ENCODE assay signal across 16 cellular contexts in genomic region chr18:69250305-69251151, GRCh38.
DNase-seq lines count a peak whose midpoint lies in the region; ATAC-seq and TF ChIP-seq lines count a peak whose summit lies in the region.
"Had no signal": no experiment of that assay in that cellular context is flagged by ENCODE, and none has a peak within 500 bp of the region (broad histone marks: within the 10 kb centered on the region; RNA-seq: fewer than 3 reads in every experiment).

No MANE protein-coding gene starts in this region.

- H3K4me2 ChIP-seq in MM.1S (ENCODE audit: low read depth, low read length) = peak overlapping the region; percentile 0; the same call in 1 of the 2 replicates

- H3K27ac ChIP-seq in MM.1S (ENCODE audit: low read length) = no peak overlapping the region
- H3K27ac ChIP-seq: neutrophil, skin epidermis had no signal

- H2AFZ ChIP-seq in MM.1S (ENCODE audit: low read length) = 0 out of 2 replicates have a peak overlapping the region, but pooled peaks have one; percentile 15

- H3K36me3 Mint-ChIP-seq in naive thymus-derived CD8-positive, alpha-beta T cell = no peaks in the 10 kb centered on the region
- H3K36me3 Mint-ChIP-seq: activated naive CD8-positive, alpha-beta T cell had no signal

- H3K79me2 ChIP-seq in MM.1S (ENCODE audit: low read length) = no peaks in the 10 kb centered on the region

- H3K27me3 Mint-ChIP-seq in naive thymus-derived CD8-positive, alpha-beta T cell = no peaks in the 10 kb centered on the region
- H3K27me3 Mint-ChIP-seq: activated naive CD8-positive, alpha-beta T cell; stimulated activated naive CD8-positive, alpha-beta T cell treated with anti-CD3 and anti-CD28 coated beads, Interleukin-15, amount 100 ng/mL, for 72 hours had no signal

- no peaks in the 10 kb centered on the region for H3K9me3 ChIP-seq in MM.1S (replicated peaks; ENCODE audit: insufficient read depth, low read length)
- H3K9me3 ChIP-seq in MG63 = no peaks in the 10 kb centered on the region
- H3K9me3 ChIP-seq: neutrophil had no signal

- H3K4me1 Mint-ChIP-seq in naive thymus-derived CD8-positive, alpha-beta T cell = no peaks in the 10 kb centered on the region
- H3K4me1 Mint-ChIP-seq: stimulated activated naive CD8-positive, alpha-beta T cell treated with anti-CD3 and anti-CD28 coated beads, Interleukin-15, amount 100 ng/mL, for 72 hours had no signal

- no peaks in the 10 kb centered on the region for H3K9me2 ChIP-seq in MM.1S (replicated peaks; ENCODE audit: insufficient read depth, low read length)

- no peaks in the 10 kb centered on the region for H3F3A ChIP-seq in MM.1S (ENCODE audit: insufficient read depth, low read length)

- no peak for TF ChIP-seq CTCF in MM.1S (IDR thresholded peaks at IDR 0.05; ENCODE audit: low read length)

- ATAC-seq in naive thymus-derived CD8-positive, alpha-beta T cell = no peak
- ATAC-seq: esophagus mucosa; Panc1; stimulated activated naive CD8-positive, alpha-beta T cell treated with anti-CD3 and anti-CD28 coated beads, Interleukin-15, amount 100 ng/mL, for 72 hours had no signal

- H3K9me3 Mint-ChIP-seq in naive thymus-derived CD8-positive, alpha-beta T cell = peaks cover 0 to 10% (median 0%) of the 10 kb centered on the region in 9 donors
- H3K9me3 Mint-ChIP-seq: stimulated activated naive CD8-positive, alpha-beta T cell treated with anti-CD3 and anti-CD28 coated beads, Interleukin-15, amount 100 ng/mL, for 72 hours; T-helper 1 cell treated with Interleukin-12 subunit alpha and Interleukin-12 subunit beta and Interleukin-4 antibody, amounts not matched to agents 30 μg/mL and 1 μg/mL, for 36 hours had no signal

- H3K4me3 ChIP-seq in MM.1S (ENCODE audit: low read length) (no peak overlapping the region), MG63 (no peak overlapping the region)
- H3K4me3 ChIP-seq: skin epidermis had no signal

- POLR2A ChIA-PET in naive thymus-derived CD8-positive, alpha-beta T cell (lab: Charles Lee) = no interaction called here

- H3K36me3 ChIP-seq in MM.1S (replicated peaks; ENCODE audit: insufficient read depth, low read length) = no peaks in the 10 kb centered on the region
- H3K36me3 ChIP-seq in MG63 = no peaks in the 10 kb centered on the region
- H3K36me3 ChIP-seq: neutrophil had no signal

- H3K4me3 Mint-ChIP-seq in naive thymus-derived CD8-positive, alpha-beta T cell = no peak overlapping the region
- H3K4me3 Mint-ChIP-seq: activated naive CD8-positive, alpha-beta T cell; stimulated activated naive CD8-positive, alpha-beta T cell treated with anti-CD3 and anti-CD28 coated beads, Interleukin-15, amount 100 ng/mL, for 72 hours; T-helper 1 cell treated with Interleukin-12 subunit alpha and Interleukin-12 subunit beta and Interleukin-4 antibody, amounts not matched to agents 30 μg/mL and 1 μg/mL, for 36 hours had no signal

- H3K4me1 ChIP-seq in MM.1S (ENCODE audit: low read length) = 0 out of 2 replicates have a peak, but pooled peaks cover 6% of the 10 kb centered on the region

- H3K27me3 ChIP-seq in MM.1S (replicated peaks; ENCODE audit: insufficient read depth, low read length) (no peaks in the 10 kb centered on the region), MG63 (no peaks in the 10 kb centered on the region)
- H3K27me3 ChIP-seq: neutrophil had no signal

- H4K20me1 ChIP-seq in MM.1S (ENCODE audit: insufficient read depth, low read length) = no peaks in the 10 kb centered on the region

- H3K9ac ChIP-seq in MM.1S (ENCODE audit: low read length) = no peak overlapping the region

- DNase-seq in DMS 273 treated with DMSO at 0.1 percent for 48 hours (lab: John Stamatoyannopoulos, UW) (peak; percentile 65), MM.1S (peak; percentile 45), cerebellar nuclear complex (lab: John Stamatoyannopoulos, UW) (peak; percentile 17 to 88), non-pigmented ciliary epithelial cell (ENCODE audit: low read depth) (peak; percentile 17), MG63 (no peak), COR-L47 (lab: John Stamatoyannopoulos, UW) (no peak)
- DNase-seq in naive thymus-derived CD8-positive, alpha-beta T cell = no peak
- DNase-seq: activated CD4-positive, alpha-beta T cell treated with anti-CD3 and anti-CD28 coated beads for 1 hour; activated CD8-positive, alpha-beta memory T cell treated with anti-CD3 and anti-CD28 coated beads, Interleukin-2, amount 50 U/mL, for 4 hours; stimulated activated naive CD8-positive, alpha-beta T cell treated with anti-CD3 and anti-CD28 coated beads, Interleukin-15, amount 100 ng/mL, for 72 hours had no signal

- H3K27ac Mint-ChIP-seq in naive thymus-derived CD8-positive, alpha-beta T cell = no peak overlapping the region
- H3K27ac Mint-ChIP-seq: activated naive CD8-positive, alpha-beta T cell; stimulated activated naive CD8-positive, alpha-beta T cell treated with anti-CD3 and anti-CD28 coated beads, Interleukin-15, amount 100 ng/mL, for 72 hours; T-helper 1 cell treated with Interleukin-12 subunit alpha and Interleukin-12 subunit beta and Interleukin-4 antibody, amounts not matched to agents 30 μg/mL and 1 μg/mL, for 36 hours had no signal

Comparison
In these comparisons a context has a peak if more than half of its experiments do, and no peak if none do; other contexts are left out.
1. DNase-seq: peak in DMS 273 treated with DMSO at 0.1 percent for 48 hours (single experiment), MM.1S (single experiment), cerebellar nuclear complex (2 of 2) and non-pigmented ciliary epithelial cell (single experiment); none in MG63 (single experiment), COR-L47 (single experiment) and naive thymus-derived CD8-positive, alpha-beta T cell (0 of 10).